31 cellular contexts compared by ENCODE assay signal in the genomic region with DNA sequence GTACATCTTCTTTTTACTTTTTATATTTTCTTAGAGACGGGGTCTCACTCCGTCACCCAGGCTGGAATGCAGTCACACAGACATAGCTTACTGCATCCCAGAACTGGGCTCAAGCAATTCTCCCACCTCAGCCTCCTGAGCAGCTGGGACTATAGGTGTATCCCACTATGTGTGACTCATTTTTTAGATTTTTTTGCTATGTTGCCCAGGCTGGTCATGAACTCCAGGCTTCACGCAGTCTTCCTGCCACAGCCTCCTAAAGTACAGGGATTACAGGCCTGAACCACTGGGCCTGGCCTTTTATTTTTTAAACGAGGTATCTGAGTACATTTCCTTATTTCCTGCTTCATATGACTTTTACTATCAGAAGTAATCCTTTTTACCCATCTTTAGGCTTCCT. TPM values are rescaled to one million over a fixed set of nuclear protein-coding genes. Genes with fewer than 3 reads are reported as not detected.
DNase-seq lines count a peak whose midpoint lies in the region; ATAC-seq, FAIRE-seq and TF ChIP-seq lines count a peak whose summit lies in the region.
"Had no signal": no experiment of that assay in that cellular context is flagged by ENCODE, and none has a peak within 500 bp of the region (broad histone marks: within the 10 kb centered on the region; RNA-seq: fewer than 3 reads in every experiment).

No MANE protein-coding gene starts in this region.

- ATAC-seq in GM23338 (no peak), HG03432 (IDR thresholded peaks at IDR 0.05; ENCODE audit: unreplicated experiment) (no peak)
- ATAC-seq: activated CD4-positive, CD25-positive, alpha-beta regulatory T cell treated with anti-CD3 and anti-CD28 coated beads, Interleukin-2, amount 50 U/mL, for 24 hours; HepG2 had no signal

- H3K36me3 Mint-ChIP-seq in T-helper 1 cell treated with Interleukin-12 subunit alpha and Interleukin-12 subunit beta and Interleukin-4 antibody, amounts not matched to agents 30 μg/mL and 1 μg/mL, for 36 hours (ENCODE audit: low read depth): peaks cover 6% of the 10 kb centered on the region
- H3K36me3 Mint-ChIP-seq in GM23338 (ENCODE audit: low read depth): no peaks in the 10 kb centered on the region
- H3K36me3 Mint-ChIP-seq in activated naive CD8-positive, alpha-beta T cell: no peaks in the 10 kb centered on the region

- H3K27ac Mint-ChIP-seq in T-helper 1 cell treated with Interleukin-12 subunit alpha and Interleukin-12 subunit beta and Interleukin-4 antibody, amounts not matched to agents 30 μg/mL and 1 μg/mL, for 36 hours: peak overlapping the region; percentile 9
- no peak overlapping the region for H3K27ac Mint-ChIP-seq in GM23338
- peak overlapping the region; percentile 54 for H3K27ac Mint-ChIP-seq in activated naive CD8-positive, alpha-beta T cell
- H3K27ac Mint-ChIP-seq: activated naive CD8-positive, alpha-beta T cell treated with anti-CD3 and anti-CD28 coated beads, Interleukin-2, amount 10 ng/mL, durations not matched to agents 7 days and 5 days had no signal

- no peaks in the 10 kb centered on the region for H3F3A ChIP-seq in GM23338 (replicated peaks; ENCODE audit: low read depth)

- no peaks in the 10 kb centered on the region for H3K27me3 Mint-ChIP-seq in T-helper 1 cell treated with Interleukin-12 subunit alpha and Interleukin-12 subunit beta and Interleukin-4 antibody, amounts not matched to agents 30 μg/mL and 1 μg/mL, for 36 hours (ENCODE audit: low read depth)
- peaks cover 5% of the 10 kb centered on the region for H3K27me3 Mint-ChIP-seq in GM23338 (ENCODE audit: insufficient read depth, low read depth, poor library complexity)
- no peaks in the 10 kb centered on the region for H3K27me3 Mint-ChIP-seq in activated naive CD8-positive, alpha-beta T cell
- H3K27me3 Mint-ChIP-seq: activated naive CD8-positive, alpha-beta T cell treated with anti-CD3 and anti-CD28 coated beads, Interleukin-2, amount 10 ng/mL, durations not matched to agents 7 days and 5 days; CD8-positive, alpha-beta memory T cell had no signal

- H4K20me1 ChIP-seq in GM23338 (replicated peaks; ENCODE audit: insufficient read depth): peaks cover 30% of the 10 kb centered on the region

- no peak overlapping the region for H3K4ac ChIP-seq in mesenchymal stem cell (ENCODE audit: low read depth in 1 of 2, low read length in 2 of 2)

- TF ChIP-seq CTCF in GM23338 (conservative IDR thresholded peaks at IDR 0.05; ENCODE audit: low read depth in 2 of 2): no peak

- no peak overlapping the region for H3K9ac ChIP-seq in mesenchymal stem cell (ENCODE audit: low read length)

- H3K18ac ChIP-seq in mesenchymal stem cell (ENCODE audit: low read depth in 1 of 2, low read length in 2 of 2): no peak overlapping the region

- peaks cover 20% of the 10 kb centered on the region for H3K79me1 ChIP-seq in mesenchymal stem cell (replicated peaks; ENCODE audit: low read length, poor library complexity, severe bottlenecking)

- no peaks in the 10 kb centered on the region for H3K9me2 ChIP-seq in GM23338 (ENCODE audit: insufficient read depth)

- no peak overlapping the region for H3K23ac ChIP-seq in mesenchymal stem cell (ENCODE audit: low read length in 2 of 2)

- H3K4me3 Mint-ChIP-seq in T-helper 1 cell treated with Interleukin-12 subunit alpha and Interleukin-12 subunit beta and Interleukin-4 antibody, amounts not matched to agents 30 μg/mL and 1 μg/mL, for 36 hours: no peak overlapping the region
- no peak overlapping the region for H3K4me3 Mint-ChIP-seq in GM23338
- no peak overlapping the region for H3K4me3 Mint-ChIP-seq in activated naive CD8-positive, alpha-beta T cell
- H3K4me3 Mint-ChIP-seq: activated naive CD8-positive, alpha-beta T cell treated with anti-CD3 and anti-CD28 coated beads, Interleukin-2, amount 10 ng/mL, durations not matched to agents 7 days and 5 days; CD8-positive, alpha-beta memory T cell had no signal

- H3K14ac ChIP-seq in mesenchymal stem cell (ENCODE audit: low read length in 2 of 2): no peak overlapping the region

- H3K4me2 ChIP-seq in GM23338 (no peak overlapping the region), mesenchymal stem cell (ENCODE audit: low read length, poor library complexity, severe bottlenecking) (no peak overlapping the region)
- H3K4me2 ChIP-seq: PC-9 had no signal

- 97% methylated on average over 4 of the region's 4 CpGs for WGBS in mesenchymal stem cell

- H3K27ac ChIP-seq in GM23338 (ENCODE audit: low read depth) (peak overlapping the region; percentile 73), mesenchymal stem cell (ENCODE audit: low read length, poor library complexity, severe bottlenecking) (peak overlapping the region; percentile 14)
- H3K27ac ChIP-seq: 22Rv1, epithelial cell of prostate, ovary, PC-9, stomach, tibial artery had no signal

- no peak overlapping the region for H4K8ac ChIP-seq in mesenchymal stem cell (ENCODE audit: low read length)

- H3K9me3 Mint-ChIP-seq in T-helper 1 cell treated with Interleukin-12 subunit alpha and Interleukin-12 subunit beta and Interleukin-4 antibody, amounts not matched to agents 30 μg/mL and 1 μg/mL, for 36 hours: no peaks in the 10 kb centered on the region
- no peaks in the 10 kb centered on the region for H3K9me3 Mint-ChIP-seq in GM23338
- no peaks in the 10 kb centered on the region for H3K9me3 Mint-ChIP-seq in activated naive CD8-positive, alpha-beta T cell (ENCODE audit: low read depth)
- H3K9me3 Mint-ChIP-seq: activated naive CD8-positive, alpha-beta T cell treated with anti-CD3 and anti-CD28 coated beads, Interleukin-2, amount 10 ng/mL, durations not matched to agents 7 days and 5 days; CD8-positive, alpha-beta memory T cell had no signal

- no peak overlapping the region for H2BK15ac ChIP-seq in mesenchymal stem cell (ENCODE audit: low read depth, poor library complexity, severe bottlenecking)

- H2BK120ac ChIP-seq in mesenchymal stem cell (ENCODE audit: low read depth, low read length): no peak overlapping the region

- H3K4me1 ChIP-seq in GM23338 (ENCODE audit: insufficient read depth): peaks cover 4% of the 10 kb centered on the region; the same call in 1 of the 2 replicates
- peaks cover 11% of the 10 kb centered on the region for H3K4me1 ChIP-seq in mesenchymal stem cell (ENCODE audit: control insufficient read depth, insufficient read depth, low read depth, low read length)

- H3K4me3 ChIP-seq in GM23338 (no peak overlapping the region), mesenchymal stem cell (ENCODE audit: insufficient read depth in 1 of 2, low read depth in 1 of 2, low read length in 2 of 2) (no peak overlapping the region)
- H3K4me3 ChIP-seq: ovary, PC-9, stomach, tibial artery had no signal

- no peak overlapping the region for H2BK12ac ChIP-seq in mesenchymal stem cell (ENCODE audit: low read length in 2 of 2)

- no peaks in the 10 kb centered on the region for H3K27me3 ChIP-seq in GM23338 (ENCODE audit: insufficient read depth)
- no peaks in the 10 kb centered on the region for H3K27me3 ChIP-seq in mesenchymal stem cell (ENCODE audit: control insufficient read depth in 1 of 2, insufficient read depth in 1 of 2, low read length in 2 of 2)
- H3K27me3 ChIP-seq: ovary, stomach, tibial artery had no signal

- H2BK5ac ChIP-seq in mesenchymal stem cell (ENCODE audit: low read depth, low read length, poor library complexity, severe bottlenecking): no peak overlapping the region

- H2AFZ ChIP-seq in GM23338 (no peak overlapping the region), mesenchymal stem cell (ENCODE audit: low read depth, low read length) (no peak overlapping the region)
- H2AFZ ChIP-seq: PC-9 had no signal

- H3K9me3 ChIP-seq in mesenchymal stem cell (ENCODE audit: control insufficient read depth, low read length): no peaks in the 10 kb centered on the region
- H3K9me3 ChIP-seq: ovary, stomach, tibial artery had no signal

- H3K4me1 Mint-ChIP-seq in T-helper 1 cell treated with Interleukin-12 subunit alpha and Interleukin-12 subunit beta and Interleukin-4 antibody, amounts not matched to agents 30 μg/mL and 1 μg/mL, for 36 hours (ENCODE audit: low read depth): peaks cover 13% of the 10 kb centered on the region
- peaks cover 11% of the 10 kb centered on the region for H3K4me1 Mint-ChIP-seq in GM23338
- peaks cover 59% of the 10 kb centered on the region for H3K4me1 Mint-ChIP-seq in activated naive CD8-positive, alpha-beta T cell (ENCODE audit: low read depth)

- H3K79me2 ChIP-seq in GM23338 (replicated peaks; ENCODE audit: insufficient read depth): peaks cover 77% of the 10 kb centered on the region

- H2AK5ac ChIP-seq in mesenchymal stem cell (ENCODE audit: low read length, severe bottlenecking): no peak overlapping the region

- no peak for FAIRE-seq in urothelium cell line (lab: Jason Lieb, UNC)
- FAIRE-seq: astrocyte, HepG2, keratinocyte, small intestine had no signal

- DNase-seq in T-helper 1 cell (no peak), GM23338 (ENCODE audit: low spot score) (no peak), mesenchymal stem cell (no peak), putamen (ENCODE audit: low spot score) (no peak), urothelium cell line (ENCODE audit: low spot score) (no peak)
- DNase-seq: activated naive CD8-positive, alpha-beta T cell treated with anti-CD3 and anti-CD28 coated beads, Interleukin-2, amount 10 ng/mL, durations not matched to agents 7 days and 5 days; activated T-cell treated with anti-CD3 and anti-CD28 coated beads, Interleukin-2, amount 50 U/mL, for 1 hour; CD8-positive, alpha-beta memory T cell; cerebellar nuclear complex; DMS153; Kasumi-1; midbrain; NCI-H1694 treated with DMSO at 0.1 percent for 48 hours; NCI-H2171 treated with DMSO at 0.1 percent for 48 hours; NCI-H524 treated with DMSO at 0.1 percent for 48 hours; ovary; PC-9; retina; SHP77; small intestine; stomach; tibial artery had no signal

- no peak overlapping the region for H4K91ac ChIP-seq in mesenchymal stem cell (ENCODE audit: low read length)

- H3K36me3 ChIP-seq in GM23338 (ENCODE audit: insufficient read depth) (no peaks in the 10 kb centered on the region), mesenchymal stem cell (ENCODE audit: control insufficient read depth in 1 of 2, insufficient read depth in 2 of 2, low read depth in 1 of 2, low read length in 2 of 2) (peaks cover 0 to 5% of the 10 kb centered on the region in 2 experiments)
- H3K36me3 ChIP-seq: ovary, stomach, tibial artery had no signal

TF ChIP-seq in GM23338, 12 proteins besides CTCF, POLR2A, EP300 and RAD21 (continues in another document):
- TF ChIP-seq EZH2phosphoT487 (IDR thresholded peaks at IDR 0.05; ENCODE audit: unreplicated experiment): no peak
- TF ChIP-seq, protein P1, sequence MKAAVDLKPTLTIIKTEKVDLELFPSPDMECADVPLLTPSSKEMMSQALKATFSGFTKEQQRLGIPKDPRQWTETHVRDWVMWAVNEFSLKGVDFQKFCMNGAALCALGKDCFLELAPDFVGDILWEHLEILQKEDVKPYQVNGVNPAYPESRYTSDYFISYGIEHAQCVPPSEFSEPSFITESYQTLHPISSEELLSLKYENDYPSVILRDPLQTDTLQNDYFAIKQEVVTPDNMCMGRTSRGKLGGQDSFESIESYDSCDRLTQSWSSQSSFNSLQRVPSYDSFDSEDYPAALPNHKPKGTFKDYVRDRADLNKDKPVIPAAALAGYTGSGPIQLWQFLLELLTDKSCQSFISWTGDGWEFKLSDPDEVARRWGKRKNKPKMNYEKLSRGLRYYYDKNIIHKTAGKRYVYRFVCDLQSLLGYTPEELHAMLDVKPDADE (IDR thresholded peaks at IDR 0.05): no peak

RNA-seq across cellular contexts. Expression of a gene that starts 48.0 kb away (rescaled TPM):
- 211 and 226 TPM in 2 replicates for total RNA-seq in GM23338 (2014; rRNA removed; shearing (Covaris generic))
- 58.8 and 61.2 TPM in 2 replicates for polyA plus RNA-seq in GM23338 (2016; fragmentation: Nextera tagmentation; extraction: Ambion mirVana)
- 117 TPM for polyA plus RNA-seq in mesenchymal stem cell (2013, experiment 1 of 2)
- 111 TPM for polyA plus RNA-seq in mesenchymal stem cell (2013, experiment 2 of 2)
